In the genomic region with DNA sequence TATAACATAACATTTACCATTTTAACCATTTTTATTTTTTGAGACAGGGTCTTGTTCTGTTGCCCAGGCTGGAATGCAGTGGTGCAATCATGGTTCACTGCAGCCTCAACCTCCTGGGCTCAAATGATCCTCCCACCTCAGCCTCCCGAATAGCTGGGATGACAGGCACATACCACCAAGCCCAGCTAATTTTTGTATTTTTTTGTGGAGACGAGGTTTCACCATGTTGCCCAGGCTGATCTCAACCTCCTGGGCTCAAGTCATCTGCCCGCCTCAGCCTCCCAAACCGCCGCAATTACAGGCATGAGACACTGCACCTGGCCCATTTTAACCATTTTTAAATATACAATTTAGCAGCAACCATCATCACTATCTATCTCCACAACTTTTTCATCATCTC, we compare ENCODE assay signal across 1 cellular context. TPM values are rescaled to one million over a fixed set of nuclear protein-coding genes. Genes with fewer than 3 reads are reported as not detected.
"Had no signal": no experiment of that assay in that cellular context is flagged by ENCODE, and none has a peak within 500 bp of the region (broad histone marks: within the 10 kb centered on the region; RNA-seq: fewer than 3 reads in every experiment).

No MANE protein-coding gene starts in this region.

RNA-seq across cellular contexts. Expression of a gene that starts 5.4 kb away (rescaled TPM):
- total RNA-seq: MCF 10A had no signal
